ENCODE assay signal across 11 cellular contexts in the genomic region with DNA sequence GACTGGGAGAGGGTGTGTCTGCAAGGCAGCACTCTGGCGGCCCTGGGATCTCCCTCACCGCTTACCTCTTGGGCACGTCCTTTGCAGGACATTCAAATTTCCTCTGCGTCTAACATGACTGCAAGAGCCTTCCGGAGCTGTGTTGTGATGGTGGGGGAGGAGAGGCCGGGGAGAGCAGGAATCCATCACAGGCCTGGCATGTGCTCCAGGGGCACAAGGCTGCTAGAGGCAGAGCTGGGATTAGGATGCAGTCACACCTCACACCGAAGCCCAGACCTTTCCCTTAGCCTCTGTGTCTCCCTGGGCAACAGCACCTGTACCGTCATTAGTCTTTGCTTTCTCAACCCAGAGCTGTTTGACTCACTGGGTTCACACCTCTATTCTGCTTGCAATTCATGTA.
"Had no signal": no experiment of that assay in that cellular context is flagged by ENCODE, and none has a peak within 500 bp of the region (broad histone marks: within the 10 kb centered on the region; RNA-seq: fewer than 3 reads in every experiment).

No MANE protein-coding gene starts in this region.

- H3K4me1 Mint-ChIP-seq: naive thymus-derived CD8-positive, alpha-beta T cell; WTC11 had no signal

- DNase-seq: activated CD4-positive, alpha-beta memory T cell treated with anti-CD3 and anti-CD28 coated beads for 36 hours; activated CD4-positive, alpha-beta T cell treated with anti-CD3 and anti-CD28 coated beads for 4 hours; activated T-cell treated with anti-CD3 and anti-CD28 coated beads for 4 hours; effector CD8-positive, alpha-beta T cell; naive thymus-derived CD8-positive, alpha-beta T cell; right cardiac atrium; stomach had no signal

- ATAC-seq: naive thymus-derived CD8-positive, alpha-beta T cell; right cardiac atrium; WTC11 had no signal

- H3K36me3 Mint-ChIP-seq: activated CD4-positive, alpha-beta memory T cell treated with anti-CD3 and anti-CD28 coated beads for 36 hours; activated naive CD8-positive, alpha-beta T cell; naive thymus-derived CD8-positive, alpha-beta T cell had no signal

- H3K4me3 Mint-ChIP-seq: activated CD4-positive, alpha-beta memory T cell treated with anti-CD3 and anti-CD28 coated beads for 36 hours; activated naive CD8-positive, alpha-beta T cell; dendritic cell treated with granulocyte-macrophage colony-stimulating factor and Interleukin-4, amounts not matched to agents 40 ng/mL and 50 ng/mL, for 4 days; naive thymus-derived CD8-positive, alpha-beta T cell; WTC11 had no signal

- H3K27ac Mint-ChIP-seq: activated CD4-positive, alpha-beta memory T cell treated with anti-CD3 and anti-CD28 coated beads for 36 hours; activated naive CD8-positive, alpha-beta T cell; dendritic cell treated with granulocyte-macrophage colony-stimulating factor and Interleukin-4, amounts not matched to agents 40 ng/mL and 50 ng/mL, for 4 days; progenitor cell of endocrine pancreas; WTC11 had no signal

- H3K9me3 Mint-ChIP-seq: activated CD4-positive, alpha-beta memory T cell treated with anti-CD3 and anti-CD28 coated beads for 36 hours; dendritic cell treated with granulocyte-macrophage colony-stimulating factor and Interleukin-4, amounts not matched to agents 40 ng/mL and 50 ng/mL, for 4 days; naive thymus-derived CD8-positive, alpha-beta T cell had no signal
